In genomic region chr1:169108897-169109560, GRCh38 we compare ENCODE assay signal across 9 cellular contexts. TPM values are rescaled to one million over a fixed set of nuclear protein-coding genes. Genes with fewer than 3 reads are reported as not detected.
DNase-seq lines count a peak whose midpoint lies in the region; ATAC-seq, FAIRE-seq and TF ChIP-seq lines count a peak whose summit lies in the region.
"Had no signal": no experiment of that assay in that cellular context is flagged by ENCODE, and none has a peak within 500 bp of the region (broad histone marks: within the 10 kb centered on the region; RNA-seq: fewer than 3 reads in every experiment).

No MANE protein-coding gene starts in this region.

- TF ChIP-seq CTCF in A549 (IDR thresholded peaks at IDR 0.05) (peak; percentile 27; the same call in 1 of the 3 replicates), colonic mucosa (IDR thresholded peaks at IDR 0.05) (peak; percentile 33)

- POLR2A ChIA-PET in A549 (lab: Yijun Ruan, JAX), result interaction anchor here (0.8 to 4.4 kb wide), 8 partner anchors 10 to 506 kb away, joined by 3 to 42 read pairs (median 4); no protein-coding TSS in a partner anchor

- peak; percentile 36 to 37; a peak in 2 of 5 replicates for TF ChIP-seq RAD21 in A549 (conservative IDR thresholded peaks at IDR 0.05 in 1 of 2, IDR thresholded peaks at IDR 0.05 in 1 of 2)

- TF ChIP-seq EP300 in A549 (IDR thresholded peaks at IDR 0.05), result no peak

- H3K36me3 ChIP-seq in ES-I3 (ENCODE audit: insufficient read depth, low read length), result peaks cover 6% of the 10 kb centered on the region; the same call in 1 of the 2 replicates
- no peaks in the 10 kb centered on the region for H3K36me3 ChIP-seq in colonic mucosa
- H3K36me3 ChIP-seq in muscle layer of duodenum (ENCODE audit: control insufficient read depth in 1 of 2, insufficient read depth in 2 of 2, low read length in 2 of 2), result peaks cover 0 to 16% of the 10 kb centered on the region in 2 donors
- H3K36me3 ChIP-seq in GM23248 (ENCODE audit: low read depth), result no peaks in the 10 kb centered on the region

- H3K4me1 ChIP-seq in A549, result peaks cover 48% of the 10 kb centered on the region
- H3K4me1 ChIP-seq in ES-I3 (ENCODE audit: insufficient read depth, low read length), result peaks cover 53% of the 10 kb centered on the region
- peaks cover 11% of the 10 kb centered on the region for H3K4me1 ChIP-seq in colonic mucosa
- peaks cover 6 to 27% of the 10 kb centered on the region in 2 donors for H3K4me1 ChIP-seq in muscle layer of duodenum (ENCODE audit: control insufficient read depth in 1 of 2, insufficient read depth in 2 of 2, low read length in 2 of 2)
- H3K4me1 ChIP-seq in GM23248 (ENCODE audit: insufficient read depth), result peaks cover 47% of the 10 kb centered on the region

- no peak for TF ChIP-seq POLR2A in A549 (IDR thresholded peaks at IDR 0.05; ENCODE audit: low read length)

- in situ Hi-C loops in GM23248 (cut with MboI), result loop anchor here (25.0 kb wide), 1 partner anchor 672 kb away; no protein-coding TSS in a partner anchor

- H3F3A ChIP-seq in GM23248 (ENCODE audit: insufficient read depth), result peaks cover 3% of the 10 kb centered on the region

- peak overlapping the region; percentile 98 for H3K4me2 ChIP-seq in A549
- no peak overlapping the region for H3K4me2 ChIP-seq in GM23248 (ENCODE audit: unreplicated experiment)

- H4K20me1 ChIP-seq in GM23248 (ENCODE audit: insufficient read depth), result no peaks in the 10 kb centered on the region

- H3K4me3 ChIP-seq in A549, result peak overlapping the region; percentile 92
- H3K4me3 ChIP-seq in colonic mucosa, result peak overlapping the region; percentile 82
- peak overlapping the region; percentile 80 to 81 for H3K4me3 ChIP-seq in muscle layer of duodenum (ENCODE audit: low read depth in 1 of 2, low read length in 2 of 2)
- no peak overlapping the region for H3K4me3 ChIP-seq in GM23248

- WGBS in A549 (ENCODE audit: missing lambda C conversion rate), result 2% methylated on average over 10 of the region's 10 CpGs
- WGBS in GM23248 (ENCODE audit: low coverage in 1 of 2, low lambda C conversion rate in 2 of 2, missing lambda C conversion rate in 2 of 2), 2 experiments, result 93 to 97% methylated on average over 10 of the region's 10 CpGs

- H3K9me3 ChIP-seq in A549 (no peaks in the 10 kb centered on the region), ES-I3 (ENCODE audit: control insufficient read depth, insufficient read depth, low read length) (no peaks in the 10 kb centered on the region), colonic mucosa (no peaks in the 10 kb centered on the region), muscle layer of duodenum (ENCODE audit: control insufficient read depth in 1 of 2, low read length in 2 of 2) (no peaks in the 10 kb centered on the region), GM23248 (ENCODE audit: low read depth) (no peaks in the 10 kb centered on the region)

- DNase-seq in A549 (ENCODE audit: low read depth in 1 of 2, low spot score in 1 of 2) (peak in 1 of 2 experiments; percentile 73), NCI-H526 (lab: John Stamatoyannopoulos, UW) (peak; percentile 75 to 84), colonic mucosa (peak; percentile 61), ecto neural progenitor cell (ENCODE audit: low spot score) (no peak), GM23248 (no peak)

- CTCF ChIA-PET in A549 (lab: Yijun Ruan, JAX), result interaction anchor here (0.7 to 2.6 kb wide), 12 partner anchors 9 to 506 kb away, joined by 3 to 18 read pairs (median 4); partner anchors contain the start of genes BLZF1 and NME7

- peak overlapping the region; percentile 86 for H3K9ac ChIP-seq in ES-I3 (ENCODE audit: low read depth, low read length)
- peak overlapping the region; percentile 99 to 100 for H3K9ac ChIP-seq in colonic mucosa (ENCODE audit: low read depth in 2 of 2, low read length in 2 of 2)
- H3K9ac ChIP-seq in GM23248, result no peak overlapping the region

- H3K9me2 ChIP-seq in GM23248 (ENCODE audit: insufficient read depth), result no peaks in the 10 kb centered on the region

- peaks cover 45% of the 10 kb centered on the region for H3K79me2 ChIP-seq in GM23248 (ENCODE audit: insufficient read depth)

- no peak for FAIRE-seq in A549 (lab: Jason Lieb, UNC)

- peak overlapping the region; percentile 96 to 98 for H3K27ac ChIP-seq in A549
- H3K27ac ChIP-seq in colonic mucosa, result peak overlapping the region; percentile 92
- H3K27ac ChIP-seq in muscle layer of duodenum (ENCODE audit: low read length), result peak overlapping the region; percentile 94
- H3K27ac ChIP-seq in GM23248, result no peak overlapping the region
- H3K27ac ChIP-seq: HL-60 had no signal

- H3K27me3 ChIP-seq in colonic mucosa, result no peaks in the 10 kb centered on the region
- no peaks in the 10 kb centered on the region for H3K27me3 ChIP-seq in muscle layer of duodenum (ENCODE audit: low read depth, low read length)
- 0 out of 2 replicates have a peak, but pooled peaks cover 4% of the 10 kb centered on the region for H3K27me3 ChIP-seq in GM23248 (replicated peaks; ENCODE audit: insufficient read depth)

- peak; percentile 33 to 49 for ATAC-seq in A549
- ATAC-seq in HG02623 (IDR thresholded peaks at IDR 0.05; ENCODE audit: unreplicated experiment), result no peak

- intact Hi-C loops in colonic mucosa (cut with DNase I), result no loop called here

- no peak overlapping the region for H2AFZ ChIP-seq in GM23248

TF ChIP-seq in A549, 52 proteins besides CTCF, POLR2A, EP300 and RAD21:
- TF ChIP-seq FOSB (CRISPR knock-in tag; IDR thresholded peaks at IDR 0.05) (no peak), CBX2 (IDR thresholded peaks at IDR 0.05; ENCODE audit: borderline replicate concordance, low read depth) (no peak), PHF8 (IDR thresholded peaks at IDR 0.05; ENCODE audit: borderline replicate concordance, low read depth) (peak; percentile 24; the same call in 1 of the 2 replicates), ESRRA (IDR thresholded peaks at IDR 0.05; ENCODE audit: borderline replicate concordance, low read length) (peak; percentile 13; the same call in 1 of the 2 replicates), RCOR1 (IDR thresholded peaks at IDR 0.05; ENCODE audit: low read depth, low read length) (no peak), ZSCAN20 (CRISPR knock-in tag; IDR thresholded peaks at IDR 0.05) (no peak), MYC (IDR thresholded peaks at IDR 0.05; ENCODE audit: borderline replicate concordance, low read length) (no peak), CEBPB (IDR thresholded peaks at IDR 0.05) (no peak), CHD2 (IDR thresholded peaks at IDR 0.05; ENCODE audit: low read length, partially characterized antibody) (no peak), CBX8 (IDR thresholded peaks at IDR 0.05) (no peak), TP53 (CRISPR knock-in tag; IDR thresholded peaks at IDR 0.05) (no peak), BCL3 (IDR thresholded peaks at IDR 0.05) (no peak), JUN (IDR thresholded peaks at IDR 0.05) (no peak), BHLHE40 (IDR thresholded peaks at IDR 0.05; ENCODE audit: low read depth, low read length) (no peak), CHD4 (IDR thresholded peaks at IDR 0.05; ENCODE audit: borderline replicate concordance) (no peak), KDM5A (IDR thresholded peaks at IDR 0.05) (0 out of 2 replicates have a peak, but pooled peaks have one; percentile 17), EHMT2 (IDR thresholded peaks at IDR 0.05; ENCODE audit: low read depth) (no peak), SMC3 (IDR thresholded peaks at IDR 0.05) (no peak; the same call in 1 of the 3 replicates)

RNA-seq across cellular contexts. Expression of gene ATP1B1, which starts 2.5 kb away (rescaled TPM):
- polyA plus RNA-seq in A549 (2011; rRNA removed) (323 and 377 TPM in 2 replicates), A549 (2017; fragmentation: RNase III; extraction: RNeasy Plus Mini Kit Qiagen cat#74134 plus additional on column Dnase treatment) (215 to 313 TPM (median 303 TPM) in 3 replicates), GM23248 (2016; fragmentation: Nextera tagmentation; extraction: Ambion mirVana) (15.2 and 16.1 TPM in 2 replicates)
- 74.7 and 88.8 TPM in 2 replicates for polyA plus RNA-seq in A549 (2012; cell fraction: cytosol; rRNA removed)
- 51.7 and 61.3 TPM in 2 replicates for polyA plus RNA-seq in A549 (2012; cell fraction: nucleus; rRNA removed)
- polyA minus RNA-seq in A549 (2011; rRNA and poly(A)+ RNA removed), result 112 and 115 TPM in 2 replicates
- total RNA-seq in colonic mucosa, result 100 to 1,000 TPM; 378 to 678 TPM
- total RNA-seq in GM23248 (2014; rRNA removed; shearing (Covaris generic)), result 6.9 and 9.4 TPM in 2 replicates

Comparison
In these comparisons a context has a peak if more than half of its experiments do, and no peak if none do; other contexts are left out.
1. DNase-seq: peak in NCI-H526 (2 of 2) and colonic mucosa (single experiment); none in ecto neural progenitor cell (single experiment) and GM23248 (single experiment).
2. RNA of gene ATP1B1, which starts 2.5 kb away (total RNA-seq): 378 to 678 TPM in colonic mucosa; 6.9 to 9.4 TPM in GM23248; every median in the first group is over 10 times any median in the second.